In genomic region chr7:101114492-101114891, GRCh38 we compare ENCODE assay signal across 18 cellular contexts. TPM values are rescaled to one million over a fixed set of nuclear protein-coding genes. Genes with fewer than 3 reads are reported as not detected.
DNase-seq lines count a peak whose midpoint lies in the region; ATAC-seq and TF ChIP-seq lines count a peak whose summit lies in the region.
"Had no signal": no experiment of that assay in that cellular context is flagged by ENCODE, and none has a peak within 500 bp of the region (broad histone marks: within the 10 kb centered on the region; RNA-seq: fewer than 3 reads in every experiment).

No MANE protein-coding gene starts in this region.

- no peak overlapping the region for H3K4me3 ChIP-seq in brain microvascular endothelial cell (ENCODE audit: low read depth, low read length)

- no peaks in the 10 kb centered on the region for H3K36me3 Mint-ChIP-seq in neural crest cell (ENCODE audit: low read depth)
- H3K36me3 Mint-ChIP-seq: IgD-negative memory B cell, memory B cell had no signal

- H3K4me1 Mint-ChIP-seq in neural crest cell: peaks cover under 1% of the 10 kb centered on the region
- H3K4me1 Mint-ChIP-seq: IgD-negative memory B cell, memory B cell had no signal

- DNase-seq in AG08395 (ENCODE audit: low spot score) (peak; percentile 41), M059J (ENCODE audit: low read depth) (peak; percentile 60), brain microvascular endothelial cell (peak; percentile 72), neural crest cell (ENCODE audit: low read depth, low spot score) (no peak), NCI-H1436 (lab: John Stamatoyannopoulos, UW) (no peak), foreskin melanocyte (no peak)
- DNase-seq: activated naive CD4-positive, alpha-beta T cell treated with anti-CD3 and anti-CD28 coated beads for 36 hours; activated T-cell treated with anti-CD3 and anti-CD28 coated beads for 4 hours; head of caudate nucleus; NCI-H524 treated with DMSO at 0.1 percent for 48 hours; nephron progenitor cell; OCI-M1 had no signal

- no peaks in the 10 kb centered on the region for H3K36me3 ChIP-seq in brain microvascular endothelial cell (replicated peaks)

- peak overlapping the region; percentile 93 for H3K27ac ChIP-seq in brain microvascular endothelial cell

- ATAC-seq in GM18505 (IDR thresholded peaks at IDR 0.05; ENCODE audit: unreplicated experiment): no peak
- ATAC-seq in HG03432 (IDR thresholded peaks at IDR 0.05; ENCODE audit: unreplicated experiment): no peak

- TF ChIP-seq CTCF in brain microvascular endothelial cell (IDR thresholded peaks at IDR 0.05; ENCODE audit: low read depth, low read length, missing control alignments) (no peak), neural crest cell (conservative IDR thresholded peaks at IDR 0.05) (no peak)

- H3K27me3 Mint-ChIP-seq in neural crest cell (ENCODE audit: low read depth): no peaks in the 10 kb centered on the region

- in situ Hi-C loops in brain microvascular endothelial cell (cut with HindIII; ENCODE audit: low pct_ligation_motif_present, low sequenced_read_pairs): no loop called here

- TF ChIP-seq POLR2A in GM18505 (IDR thresholded peaks at IDR 0.05; ENCODE audit: borderline replicate concordance, extremely low read depth, insufficient read depth, insufficient read length): no peak

- H3K4me3 Mint-ChIP-seq in neural crest cell: no peak overlapping the region
- H3K4me3 Mint-ChIP-seq: activated naive CD4-positive, alpha-beta T cell treated with anti-CD3 and anti-CD28 coated beads for 36 hours; IgD-negative memory B cell; memory B cell; nephron progenitor cell; stimulated activated naive CD8-positive, alpha-beta T cell treated with anti-CD3 and anti-CD28 coated beads, Interleukin-15, Interleukin-2, amounts not matched to agents 100 ng/mL and 50 ng/mL, for 24 hours had no signal

- H3K27ac Mint-ChIP-seq in neural crest cell (ENCODE audit: unreplicated experiment): peak overlapping the region; percentile 62
- H3K27ac Mint-ChIP-seq: activated naive CD4-positive, alpha-beta T cell treated with anti-CD3 and anti-CD28 coated beads for 36 hours; IgD-negative memory B cell; memory B cell; nephron progenitor cell; stimulated activated naive CD8-positive, alpha-beta T cell treated with anti-CD3 and anti-CD28 coated beads, Interleukin-15, Interleukin-2, amounts not matched to agents 100 ng/mL and 50 ng/mL, for 24 hours had no signal

- H3K27me3 ChIP-seq in brain microvascular endothelial cell (replicated peaks): no peaks in the 10 kb centered on the region

- H3K9me3 Mint-ChIP-seq in neural crest cell: no peaks in the 10 kb centered on the region
- H3K9me3 Mint-ChIP-seq: activated naive CD4-positive, alpha-beta T cell treated with anti-CD3 and anti-CD28 coated beads for 36 hours; memory B cell; nephron progenitor cell; stimulated activated naive CD8-positive, alpha-beta T cell treated with anti-CD3 and anti-CD28 coated beads, Interleukin-15, Interleukin-2, amounts not matched to agents 100 ng/mL and 50 ng/mL, for 24 hours had no signal

RNA-seq across cellular contexts. Expression of gene SERPINE1, which starts 12.4 kb away (rescaled TPM):
- 102 and 119 TPM in 2 replicates for total RNA-seq in M059J (2014; rRNA removed; shearing (Covaris generic))
- total RNA-seq in neural crest cell: 0.07 TPM in 1 of 2 replicates, not detected in the other

RNA-seq across cellular contexts. Expression of gene TRIM56, which starts 29.2 kb away (rescaled TPM):
- 4.2 and 11.9 TPM in 2 replicates for total RNA-seq in M059J (2014; rRNA removed; shearing (Covaris generic))
- 16.0 and 17.2 TPM in 2 replicates for total RNA-seq in neural crest cell

RNA-seq across cellular contexts. Expression of gene AP1S1, which starts 39.8 kb away (rescaled TPM):
- 97.2 and 106 TPM in 2 replicates for total RNA-seq in M059J (2014; rRNA removed; shearing (Covaris generic))
- 78.8 and 90.1 TPM in 2 replicates for total RNA-seq in neural crest cell

RNA-seq across cellular contexts. Expression of gene VGF, which starts 50.9 kb away (rescaled TPM):
- 0.20 TPM in 1 of 2 replicates, not detected in the other for total RNA-seq in M059J (2014; rRNA removed; shearing (Covaris generic))
- total RNA-seq in neural crest cell: 8.7 and 9.1 TPM in 2 replicates
- total RNA-seq: activated naive CD4-positive, alpha-beta T cell treated with anti-CD3 and anti-CD28 coated beads for 36 hours; urinary bladder had no signal

Comparison
In these comparisons a context has a peak if more than half of its experiments do, and no peak if none do; other contexts are left out.
1. DNase-seq: peak in AG08395 (single experiment), M059J (single experiment) and brain microvascular endothelial cell (single experiment); none in neural crest cell (single experiment), NCI-H1436 (single experiment) and foreskin melanocyte (single experiment).
2. RNA of gene SERPINE1, which starts 12.4 kb away (total RNA-seq): 102 to 119 TPM in M059J; 0.07 TPM in neural crest cell; every median in the first group is over 10 times any median in the second.